ENCODE assay signal across 8 cellular contexts in the genomic region with DNA sequence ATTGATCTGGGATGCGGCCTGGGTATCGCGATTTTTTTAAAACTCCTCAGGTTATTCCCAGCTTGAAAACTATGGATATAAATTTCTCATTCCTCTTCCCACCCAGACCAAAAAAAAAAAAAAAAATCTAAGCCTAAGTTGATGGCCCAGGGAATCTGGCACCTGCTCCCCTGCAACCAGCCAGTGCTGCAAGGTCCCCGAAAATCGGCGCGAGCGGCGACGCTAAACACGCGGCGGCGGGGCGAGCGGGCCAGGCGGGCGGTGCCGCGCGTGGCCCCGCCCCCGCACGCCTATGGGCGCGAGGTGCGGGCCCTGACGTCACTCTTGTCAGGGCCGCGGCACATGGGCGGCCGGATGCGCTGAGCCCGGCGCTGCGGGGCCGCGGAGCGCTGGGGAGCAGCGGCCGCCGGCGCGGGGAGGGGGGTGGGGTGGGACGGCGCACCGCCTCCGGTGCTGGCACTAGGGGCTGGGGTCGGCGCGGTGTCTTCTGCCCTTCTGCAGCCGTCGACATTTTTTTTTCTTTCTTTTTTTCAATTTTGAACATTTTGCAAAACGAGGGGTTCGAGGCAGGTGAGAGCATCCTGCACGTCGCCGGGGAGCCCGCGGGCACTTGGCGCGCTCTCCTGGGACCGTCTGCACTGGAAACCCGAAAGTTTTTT. TPM values are rescaled to one million over a fixed set of nuclear protein-coding genes. Genes with fewer than 3 reads are reported as not detected.
DNase-seq lines count a peak whose midpoint lies in the region; ATAC-seq and TF ChIP-seq lines count a peak whose summit lies in the region.

A gene with protein sequence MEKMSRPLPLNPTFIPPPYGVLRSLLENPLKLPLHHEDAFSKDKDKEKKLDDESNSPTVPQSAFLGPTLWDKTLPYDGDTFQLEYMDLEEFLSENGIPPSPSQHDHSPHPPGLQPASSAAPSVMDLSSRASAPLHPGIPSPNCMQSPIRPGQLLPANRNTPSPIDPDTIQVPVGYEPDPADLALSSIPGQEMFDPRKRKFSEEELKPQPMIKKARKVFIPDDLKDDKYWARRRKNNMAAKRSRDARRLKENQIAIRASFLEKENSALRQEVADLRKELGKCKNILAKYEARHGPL (plus strand): TSS at position 321 of the 659 bp plus-strand sequence. CDS start 525 bp downstream, outside the sequence.

- TF ChIP-seq CTCF in adrenal gland (IDR thresholded peaks at IDR 0.05) = no peak
- no peak for TF ChIP-seq CTCF in thyroid gland (IDR thresholded peaks at IDR 0.05)

- DNase-seq in DMS 273 treated with DMSO at 0.1 percent for 48 hours (lab: John Stamatoyannopoulos, UW) (peak; percentile 21), KG1 (lab: John Stamatoyannopoulos, UW) (peak; percentile 19), adrenal gland (peak; percentile 79 to 88 (median 83)), left cardiac atrium (peak; percentile 86), pons (ENCODE audit: low spot score) (peak; percentile 78), thyroid gland (peak; percentile 83 to 85)

- no peaks in the 10 kb centered on the region for H3K9me3 ChIP-seq in adrenal gland (replicated peaks in 1 of 3)
- H3K9me3 ChIP-seq in thyroid gland = no peaks in the 10 kb centered on the region

- H3K27me3 ChIP-seq in adrenal gland (no peaks in the 10 kb centered on the region), thyroid gland (no peaks in the 10 kb centered on the region)

- TF ChIP-seq POLR2A in adrenal gland (IDR thresholded peaks at IDR 0.05) = peak; percentile 64 to 87
- peak; percentile 12 to 85 for TF ChIP-seq POLR2A in thyroid gland (IDR thresholded peaks at IDR 0.05)

- ATAC-seq in GM21723 (IDR thresholded peaks at IDR 0.05; ENCODE audit: unreplicated experiment) (peak; percentile 97), SK-N-SH treated with all-trans-retinoic acid at 6 μM for 48 hours (peak; percentile 86), left cardiac atrium (peak; percentile 96 to 97)

- WGBS in adrenal gland, 4 donors = 0 to 1% (median 1%) methylated on average over 42 to 64 of the region's 64 CpGs
- 2% methylated on average over 34 to 54 of the region's 64 CpGs for WGBS in thyroid gland, 2 donors

- H3K27ac ChIP-seq in adrenal gland (peak within 1 kb of the TSS in 4 of 5 donors; percentile 62 to 90 (median 82)), thyroid gland (peak within 1 kb of the TSS; percentile 84 to 91 (median 88))

- H3K36me3 ChIP-seq in adrenal gland (replicated peaks in 1 of 2) (no peaks in the 10 kb centered on the region), thyroid gland (no peaks in the 10 kb centered on the region)

- H3K4me3 ChIP-seq in adrenal gland (peak within 1 kb of the TSS in 2 of 4 donors; percentile 55 to 78), thyroid gland (replicated peaks in 1 of 3) (peak within 1 kb of the TSS; percentile 45 to 82 (median 54))

- peaks cover 3 to 31% of the 10 kb centered on the region in 2 donors for H3K4me1 ChIP-seq in adrenal gland (replicated peaks in 1 of 2)
- H3K4me1 ChIP-seq in thyroid gland = peaks cover 31 to 34% of the 10 kb centered on the region in 2 donors

- intact Hi-C loops in adrenal gland (cut with DNase I) (loop anchor here in 1 of 2 donors (10.0 kb wide), 1 partner anchor 50 kb away; no protein-coding TSS in a partner anchor), left cardiac atrium (cut with DNase I) (loop anchor here in 1 of 2 donors (10.0 kb wide), 1 partner anchor 80 kb away; no protein-coding TSS in a partner anchor), thyroid gland (cut with DNase I) (no loop called here)

TF ChIP-seq in SK-N-SH treated with all-trans-retinoic acid at 6 μM for 48 hours, 23 proteins besides CTCF, POLR2A, EP300 and RAD21:
- TF ChIP-seq ZC3H10 (CRISPR knock-in tag; IDR thresholded peaks at IDR 0.05) (no peak), ARNTL (CRISPR knock-in tag; IDR thresholded peaks at IDR 0.05; ENCODE audit: borderline replicate concordance, low read depth) (peak; percentile 98), SNAI2 (CRISPR knock-in tag; IDR thresholded peaks at IDR 0.05) (peak; percentile 85), ISL1 (CRISPR knock-in tag; IDR thresholded peaks at IDR 0.05) (no peak), ZNF8 (CRISPR knock-in tag; IDR thresholded peaks at IDR 0.05) (no peak), ZFP3 (CRISPR knock-in tag; IDR thresholded peaks at IDR 0.05) (peak; percentile 49; the same call in 1 of the 2 replicates), OSR1 (CRISPR knock-in tag; IDR thresholded peaks at IDR 0.05) (no peak), ZNF565 (CRISPR knock-in tag; conservative IDR thresholded peaks at IDR 0.05; ENCODE audit: low read depth) (no peak), ZFP30 (CRISPR knock-in tag; IDR thresholded peaks at IDR 0.05) (no peak), RARB (CRISPR knock-in tag; IDR thresholded peaks at IDR 0.05) (no peak), CSDC2 (CRISPR knock-in tag; IDR thresholded peaks at IDR 0.05) (0 out of 2 replicates have a peak, but pooled peaks have one; percentile 68)
- TF ChIP-seq, protein P1, sequence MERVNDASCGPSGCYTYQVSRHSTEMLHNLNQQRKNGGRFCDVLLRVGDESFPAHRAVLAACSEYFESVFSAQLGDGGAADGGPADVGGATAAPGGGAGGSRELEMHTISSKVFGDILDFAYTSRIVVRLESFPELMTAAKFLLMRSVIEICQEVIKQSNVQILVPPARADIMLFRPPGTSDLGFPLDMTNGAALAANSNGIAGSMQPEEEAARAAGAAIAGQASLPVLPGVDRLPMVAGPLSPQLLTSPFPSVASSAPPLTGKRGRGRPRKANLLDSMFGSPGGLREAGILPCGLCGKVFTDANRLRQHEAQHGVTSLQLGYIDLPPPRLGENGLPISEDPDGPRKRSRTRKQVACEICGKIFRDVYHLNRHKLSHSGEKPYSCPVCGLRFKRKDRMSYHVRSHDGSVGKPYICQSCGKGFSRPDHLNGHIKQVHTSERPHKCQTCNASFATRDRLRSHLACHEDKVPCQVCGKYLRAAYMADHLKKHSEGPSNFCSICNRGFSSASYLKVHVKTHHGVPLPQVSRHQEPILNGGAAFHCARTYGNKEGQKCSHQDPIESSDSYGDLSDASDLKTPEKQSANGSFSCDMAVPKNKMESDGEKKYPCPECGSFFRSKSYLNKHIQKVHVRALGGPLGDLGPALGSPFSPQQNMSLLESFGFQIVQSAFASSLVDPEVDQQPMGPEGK (CRISPR knock-in tag; IDR thresholded peaks at IDR 0.05; ENCODE audit: borderline replicate concordance) = no peak
- TF ChIP-seq, protein P2, sequence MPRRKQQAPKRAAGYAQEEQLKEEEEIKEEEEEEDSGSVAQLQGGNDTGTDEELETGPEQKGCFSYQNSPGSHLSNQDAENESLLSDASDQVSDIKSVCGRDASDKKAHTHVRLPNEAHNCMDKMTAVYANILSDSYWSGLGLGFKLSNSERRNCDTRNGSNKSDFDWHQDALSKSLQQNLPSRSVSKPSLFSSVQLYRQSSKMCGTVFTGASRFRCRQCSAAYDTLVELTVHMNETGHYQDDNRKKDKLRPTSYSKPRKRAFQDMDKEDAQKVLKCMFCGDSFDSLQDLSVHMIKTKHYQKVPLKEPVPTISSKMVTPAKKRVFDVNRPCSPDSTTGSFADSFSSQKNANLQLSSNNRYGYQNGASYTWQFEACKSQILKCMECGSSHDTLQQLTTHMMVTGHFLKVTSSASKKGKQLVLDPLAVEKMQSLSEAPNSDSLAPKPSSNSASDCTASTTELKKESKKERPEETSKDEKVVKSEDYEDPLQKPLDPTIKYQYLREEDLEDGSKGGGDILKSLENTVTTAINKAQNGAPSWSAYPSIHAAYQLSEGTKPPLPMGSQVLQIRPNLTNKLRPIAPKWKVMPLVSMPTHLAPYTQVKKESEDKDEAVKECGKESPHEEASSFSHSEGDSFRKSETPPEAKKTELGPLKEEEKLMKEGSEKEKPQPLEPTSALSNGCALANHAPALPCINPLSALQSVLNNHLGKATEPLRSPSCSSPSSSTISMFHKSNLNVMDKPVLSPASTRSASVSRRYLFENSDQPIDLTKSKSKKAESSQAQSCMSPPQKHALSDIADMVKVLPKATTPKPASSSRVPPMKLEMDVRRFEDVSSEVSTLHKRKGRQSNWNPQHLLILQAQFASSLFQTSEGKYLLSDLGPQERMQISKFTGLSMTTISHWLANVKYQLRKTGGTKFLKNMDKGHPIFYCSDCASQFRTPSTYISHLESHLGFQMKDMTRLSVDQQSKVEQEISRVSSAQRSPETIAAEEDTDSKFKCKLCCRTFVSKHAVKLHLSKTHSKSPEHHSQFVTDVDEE (CRISPR knock-in tag; IDR thresholded peaks at IDR 0.05) = 0 out of 2 replicates have a peak, but pooled peaks have one; percentile 23
- TF ChIP-seq, protein P3, sequence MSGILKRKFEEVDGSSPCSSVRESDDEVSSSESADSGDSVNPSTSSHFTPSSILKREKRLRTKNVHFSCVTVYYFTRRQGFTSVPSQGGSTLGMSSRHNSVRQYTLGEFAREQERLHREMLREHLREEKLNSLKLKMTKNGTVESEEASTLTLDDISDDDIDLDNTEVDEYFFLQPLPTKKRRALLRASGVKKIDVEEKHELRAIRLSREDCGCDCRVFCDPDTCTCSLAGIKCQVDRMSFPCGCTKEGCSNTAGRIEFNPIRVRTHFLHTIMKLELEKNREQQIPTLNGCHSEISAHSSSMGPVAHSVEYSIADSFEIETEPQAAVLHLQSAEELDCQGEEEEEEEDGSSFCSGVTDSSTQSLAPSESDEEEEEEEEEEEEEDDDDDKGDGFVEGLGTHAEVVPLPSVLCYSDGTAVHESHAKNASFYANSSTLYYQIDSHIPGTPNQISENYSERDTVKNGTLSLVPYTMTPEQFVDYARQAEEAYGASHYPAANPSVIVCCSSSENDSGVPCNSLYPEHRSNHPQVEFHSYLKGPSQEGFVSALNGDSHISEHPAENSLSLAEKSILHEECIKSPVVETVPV (CRISPR knock-in tag; IDR thresholded peaks at IDR 0.05) = no peak

RNA-seq across cellular contexts. Expression of the gene that starts here (rescaled TPM):
- total RNA-seq in adrenal gland (10 to 100 TPM; 15.0 to 74.3 (median 34.3) TPM), left cardiac atrium (10 to 100 TPM; 36.7 to 36.8 TPM), thyroid gland (10 to 100 TPM; 39.4 to 54.1 (median 51.7) TPM)
- polyA plus RNA-seq in adrenal gland = 10 to 100 TPM in 1 of 3 donors, 1 to 10 TPM in 2; 8.8 to 15.0 (median 9.7) TPM

Comparison
In these comparisons a context has a peak if more than half of its experiments do, and no peak if none do; other contexts are left out.
1. DNase-seq: peak in every context shown above with its lines; median percentile 86 in left cardiac atrium; 84 in thyroid gland; 83 in adrenal gland; 78 in pons; 21 in DMS 273 treated with DMSO at 0.1 percent for 48 hours; 19 in KG1.